ENCODE assay signal across 1 cellular context in the genomic region with DNA sequence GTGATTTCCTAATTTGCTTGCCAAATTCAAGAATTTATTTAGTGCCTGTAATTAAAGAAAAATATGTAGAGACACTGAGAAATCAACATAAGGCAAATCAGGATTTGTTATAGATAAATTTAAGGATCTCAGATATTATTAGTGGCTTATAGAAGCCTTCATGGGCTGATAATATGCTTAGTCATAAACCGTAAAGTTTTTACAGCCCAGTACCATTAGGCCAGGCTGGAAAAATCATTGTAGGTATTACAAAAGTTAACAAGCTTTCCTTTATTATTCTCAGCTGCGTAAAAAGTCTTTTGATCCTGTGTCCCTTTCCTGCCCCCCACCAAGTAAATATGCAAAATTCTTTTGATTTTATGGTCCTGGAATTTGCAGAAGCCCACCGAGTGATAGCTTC.
TF ChIP-seq lines count a peak whose summit lies in the region.

No MANE protein-coding gene starts in this region.

TF ChIP-seq in GM23338, 12 proteins besides CTCF, POLR2A, EP300 and RAD21 (continued from another document):
- TF ChIP-seq, protein P1, sequence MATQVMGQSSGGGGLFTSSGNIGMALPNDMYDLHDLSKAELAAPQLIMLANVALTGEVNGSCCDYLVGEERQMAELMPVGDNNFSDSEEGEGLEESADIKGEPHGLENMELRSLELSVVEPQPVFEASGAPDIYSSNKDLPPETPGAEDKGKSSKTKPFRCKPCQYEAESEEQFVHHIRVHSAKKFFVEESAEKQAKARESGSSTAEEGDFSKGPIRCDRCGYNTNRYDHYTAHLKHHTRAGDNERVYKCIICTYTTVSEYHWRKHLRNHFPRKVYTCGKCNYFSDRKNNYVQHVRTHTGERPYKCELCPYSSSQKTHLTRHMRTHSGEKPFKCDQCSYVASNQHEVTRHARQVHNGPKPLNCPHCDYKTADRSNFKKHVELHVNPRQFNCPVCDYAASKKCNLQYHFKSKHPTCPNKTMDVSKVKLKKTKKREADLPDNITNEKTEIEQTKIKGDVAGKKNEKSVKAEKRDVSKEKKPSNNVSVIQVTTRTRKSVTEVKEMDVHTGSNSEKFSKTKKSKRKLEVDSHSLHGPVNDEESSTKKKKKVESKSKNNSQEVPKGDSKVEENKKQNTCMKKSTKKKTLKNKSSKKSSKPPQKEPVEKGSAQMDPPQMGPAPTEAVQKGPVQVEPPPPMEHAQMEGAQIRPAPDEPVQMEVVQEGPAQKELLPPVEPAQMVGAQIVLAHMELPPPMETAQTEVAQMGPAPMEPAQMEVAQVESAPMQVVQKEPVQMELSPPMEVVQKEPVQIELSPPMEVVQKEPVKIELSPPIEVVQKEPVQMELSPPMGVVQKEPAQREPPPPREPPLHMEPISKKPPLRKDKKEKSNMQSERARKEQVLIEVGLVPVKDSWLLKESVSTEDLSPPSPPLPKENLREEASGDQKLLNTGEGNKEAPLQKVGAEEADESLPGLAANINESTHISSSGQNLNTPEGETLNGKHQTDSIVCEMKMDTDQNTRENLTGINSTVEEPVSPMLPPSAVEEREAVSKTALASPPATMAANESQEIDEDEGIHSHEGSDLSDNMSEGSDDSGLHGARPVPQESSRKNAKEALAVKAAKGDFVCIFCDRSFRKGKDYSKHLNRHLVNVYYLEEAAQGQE (IDR thresholded peaks at IDR 0.05; ENCODE audit: unreplicated experiment): no peak
- TF ChIP-seq NANOG (IDR thresholded peaks at IDR 0.05; ENCODE audit: borderline replicate concordance): no peak
- no peak for TF ChIP-seq POLR2AphosphoS5 (IDR thresholded peaks at IDR 0.05; ENCODE audit: low read depth)
- TF ChIP-seq JUNB (IDR thresholded peaks at IDR 0.05; ENCODE audit: unreplicated experiment): no peak
- no peak for TF ChIP-seq STAT1 (IDR thresholded peaks at IDR 0.05; ENCODE audit: unreplicated experiment)
- TF ChIP-seq EZH2 (IDR thresholded peaks at IDR 0.05; ENCODE audit: low read depth, unreplicated experiment): no peak
- no peak for TF ChIP-seq ZNF114 (CRISPR knock-in tag; IDR thresholded peaks at IDR 0.05)
- TF ChIP-seq, protein P2, sequence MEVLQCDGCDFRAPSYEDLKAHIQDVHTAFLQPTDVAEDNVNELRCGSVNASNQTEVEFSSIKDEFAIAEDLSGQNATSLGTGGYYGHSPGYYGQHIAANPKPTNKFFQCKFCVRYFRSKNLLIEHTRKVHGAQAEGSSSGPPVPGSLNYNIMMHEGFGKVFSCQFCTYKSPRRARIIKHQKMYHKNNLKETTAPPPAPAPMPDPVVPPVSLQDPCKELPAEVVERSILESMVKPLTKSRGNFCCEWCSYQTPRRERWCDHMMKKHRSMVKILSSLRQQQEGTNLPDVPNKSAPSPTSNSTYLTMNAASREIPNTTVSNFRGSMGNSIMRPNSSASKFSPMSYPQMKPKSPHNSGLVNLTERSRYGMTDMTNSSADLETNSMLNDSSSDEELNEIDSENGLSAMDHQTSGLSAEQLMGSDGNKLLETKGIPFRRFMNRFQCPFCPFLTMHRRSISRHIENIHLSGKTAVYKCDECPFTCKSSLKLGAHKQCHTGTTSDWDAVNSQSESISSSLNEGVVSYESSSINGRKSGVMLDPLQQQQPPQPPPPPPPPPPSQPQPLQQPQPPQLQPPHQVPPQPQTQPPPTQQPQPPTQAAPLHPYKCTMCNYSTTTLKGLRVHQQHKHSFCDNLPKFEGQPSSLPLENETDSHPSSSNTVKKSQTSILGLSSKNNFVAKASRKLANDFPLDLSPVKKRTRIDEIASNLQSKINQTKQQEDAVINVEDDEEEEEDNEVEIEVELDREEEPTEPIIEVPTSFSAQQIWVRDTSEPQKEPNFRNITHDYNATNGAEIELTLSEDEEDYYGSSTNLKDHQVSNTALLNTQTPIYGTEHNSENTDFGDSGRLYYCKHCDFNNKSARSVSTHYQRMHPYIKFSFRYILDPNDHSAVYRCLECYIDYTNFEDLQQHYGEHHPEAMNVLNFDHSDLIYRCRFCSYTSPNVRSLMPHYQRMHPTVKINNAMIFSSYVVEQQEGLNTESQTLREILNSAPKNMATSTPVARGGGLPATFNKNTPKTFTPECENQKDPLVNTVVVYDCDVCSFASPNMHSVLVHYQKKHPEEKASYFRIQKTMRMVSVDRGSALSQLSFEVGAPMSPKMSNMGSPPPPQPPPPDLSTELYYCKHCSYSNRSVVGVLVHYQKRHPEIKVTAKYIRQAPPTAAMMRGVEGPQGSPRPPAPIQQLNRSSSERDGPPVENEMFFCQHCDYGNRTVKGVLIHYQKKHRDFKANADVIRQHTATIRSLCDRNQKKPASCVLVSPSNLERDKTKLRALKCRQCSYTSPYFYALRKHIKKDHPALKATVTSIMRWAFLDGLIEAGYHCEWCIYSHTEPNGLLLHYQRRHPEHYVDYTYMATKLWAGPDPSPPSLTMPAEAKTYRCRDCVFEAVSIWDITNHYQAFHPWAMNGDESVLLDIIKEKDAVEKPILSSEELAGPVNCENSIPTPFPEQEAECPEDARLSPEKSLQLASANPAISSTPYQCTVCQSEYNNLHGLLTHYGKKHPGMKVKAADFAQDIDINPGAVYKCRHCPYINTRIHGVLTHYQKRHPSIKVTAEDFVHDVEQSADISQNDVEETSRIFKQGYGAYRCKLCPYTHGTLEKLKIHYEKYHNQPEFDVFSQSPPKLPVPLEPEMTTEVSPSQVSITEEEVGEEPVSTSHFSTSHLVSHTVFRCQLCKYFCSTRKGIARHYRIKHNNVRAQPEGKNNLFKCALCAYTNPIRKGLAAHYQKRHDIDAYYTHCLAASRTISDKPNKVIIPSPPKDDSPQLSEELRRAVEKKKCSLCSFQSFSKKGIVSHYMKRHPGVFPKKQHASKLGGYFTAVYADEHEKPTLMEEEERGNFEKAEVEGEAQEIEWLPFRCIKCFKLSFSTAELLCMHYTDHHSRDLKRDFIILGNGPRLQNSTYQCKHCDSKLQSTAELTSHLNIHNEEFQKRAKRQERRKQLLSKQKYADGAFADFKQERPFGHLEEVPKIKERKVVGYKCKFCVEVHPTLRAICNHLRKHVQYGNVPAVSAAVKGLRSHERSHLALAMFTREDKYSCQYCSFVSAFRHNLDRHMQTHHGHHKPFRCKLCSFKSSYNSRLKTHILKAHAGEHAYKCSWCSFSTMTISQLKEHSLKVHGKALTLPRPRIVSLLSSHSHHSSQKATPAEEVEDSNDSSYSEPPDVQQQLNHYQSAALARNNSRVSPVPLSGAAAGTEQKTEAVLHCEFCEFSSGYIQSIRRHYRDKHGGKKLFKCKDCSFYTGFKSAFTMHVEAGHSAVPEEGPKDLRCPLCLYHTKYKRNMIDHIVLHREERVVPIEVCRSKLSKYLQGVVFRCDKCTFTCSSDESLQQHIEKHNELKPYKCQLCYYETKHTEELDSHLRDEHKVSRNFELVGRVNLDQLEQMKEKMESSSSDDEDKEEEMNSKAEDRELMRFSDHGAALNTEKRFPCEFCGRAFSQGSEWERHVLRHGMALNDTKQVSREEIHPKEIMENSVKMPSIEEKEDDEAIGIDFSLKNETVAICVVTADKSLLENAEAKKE (CRISPR knock-in tag; IDR thresholded peaks at IDR 0.05): no peak
- TF ChIP-seq CREB1 (CRISPR knock-in tag; IDR thresholded peaks at IDR 0.05; ENCODE audit: low read depth): no peak
- TF ChIP-seq ZNF331 (CRISPR knock-in tag; IDR thresholded peaks at IDR 0.05; ENCODE audit: low read depth): no peak
